Comparison of ENCODE assay signal across 8 cellular contexts in genomic region chr1:207885129-207886032, GRCh38. TPM values are rescaled to one million over a fixed set of nuclear protein-coding genes. Genes with fewer than 3 reads are reported as not detected.
DNase-seq lines count a peak whose midpoint lies in the region; ATAC-seq and TF ChIP-seq lines count a peak whose summit lies in the region.

No MANE protein-coding gene starts in this region.

- H3K4me1 ChIP-seq in lung (ENCODE audit: control insufficient read depth in 2 of 2, insufficient read depth in 2 of 2, low read length in 2 of 2): peaks cover 5 to 20% of the 10 kb centered on the region in 2 donors

- no peaks in the 10 kb centered on the region for H3K9me3 ChIP-seq in lung (ENCODE audit: control insufficient read depth in 2 of 2, insufficient read depth in 1 of 2, low read length in 1 of 2)

- WGBS in lung, 2 donors: 16 to 25% methylated on average over 9 of the region's 9 CpGs

- DNase-seq in AG08395 (ENCODE audit: low spot score) (peak; percentile 88), NCI-H510A (lab: John Stamatoyannopoulos, UW) (peak; percentile 24), dermis microvascular lymphatic vessel endothelial cell (ENCODE audit: low read depth in 2 of 2) (peak; percentile 82 to 94), lung (ENCODE audit: low spot score) (peak; percentile 78)
- peak; percentile 69 for DNase-seq in activated CD4-positive, alpha-beta T cell treated with anti-CD3 and anti-CD28 coated beads, Interleukin-2, amount 50 U/mL, for 1 hour
- DNase-seq in stimulated activated CD4-positive, alpha-beta T cell treated with anti-CD3 and anti-CD28 coated beads, TNF-alpha, amount 100 ng/mL, for 48 hours (ENCODE audit: low read depth in 3 of 3): peak in 2 of 3 donors; percentile 53 to 61

- ATAC-seq in GM18867 (IDR thresholded peaks at IDR 0.05; ENCODE audit: unreplicated experiment) (peak; percentile 71), HG03196 (IDR thresholded peaks at IDR 0.05; ENCODE audit: unreplicated experiment) (peak; percentile 52), lung (ENCODE audit: insufficient read depth, low FRiP score) (peak; percentile 89)

- H3K4me3 ChIP-seq in lung: no peak overlapping the region

- no peaks in the 10 kb centered on the region for H3K27me3 ChIP-seq in lung (ENCODE audit: control insufficient read depth, insufficient read depth)

- H3K27ac ChIP-seq in lung (ENCODE audit: low read depth in 1 of 2, low read length in 1 of 2): peak overlapping the region; percentile 24 to 66

- TF ChIP-seq CTCF in lung (IDR thresholded peaks at IDR 0.05; ENCODE audit: control extremely low read depth, extremely low read depth): peak; percentile 94

- no peaks in the 10 kb centered on the region for H3K36me3 ChIP-seq in lung (ENCODE audit: control insufficient read depth in 2 of 2, insufficient read depth in 2 of 2, low read length in 2 of 2)

RNA-seq across cellular contexts. Expression of gene CD34, which starts 25.5 kb away (rescaled TPM):
- total RNA-seq in dermis microvascular lymphatic vessel endothelial cell (12.6 and 19.8 TPM in 2 replicates), lung (10 to 100 TPM; 44.8 to 81.9 TPM)
- polyA plus RNA-seq in lung: 10 to 100 TPM; 23.6 to 29.3 TPM

Comparison
In these comparisons a context has a peak if more than half of its experiments do, and no peak if none do; other contexts are left out.
1. DNase-seq: peak in every context shown above with its lines; median percentile 88 in AG08395; 88 in dermis microvascular lymphatic vessel endothelial cell; 78 in lung; 69 in activated CD4-positive, alpha-beta T cell treated with anti-CD3 and anti-CD28 coated beads, Interleukin-2, amount 50 U/mL, for 1 hour; 57 in stimulated activated CD4-positive, alpha-beta T cell treated with anti-CD3 and anti-CD28 coated beads, TNF-alpha, amount 100 ng/mL, for 48 hours; 24 in NCI-H510A.